ENCODE assay signal across 2 cellular contexts in genomic region chr2:105344704-105345345, GRCh38.
TF ChIP-seq lines count a peak whose summit lies in the region.

No MANE protein-coding gene starts in this region.

TF ChIP-seq in K562, 482 proteins besides CTCF, POLR2A, EP300 and RAD21:
- TF ChIP-seq DACH1 (IDR thresholded peaks at IDR 0.05; ENCODE audit: partially characterized antibody) (peak; percentile 56), ESRRA (IDR thresholded peaks at IDR 0.05; ENCODE audit: borderline replicate concordance, low read depth) (no peak), ZNF449 (CRISPR knock-in tag; IDR thresholded peaks at IDR 0.05) (no peak), SMARCA5 (IDR thresholded peaks at IDR 0.05) (no peak)

TF ChIP-seq in GM12891, 5 proteins besides CTCF, POLR2A, EP300 and RAD21:
- no peak for TF ChIP-seq POLR2AphosphoS5 (IDR thresholded peaks at IDR 0.05; ENCODE audit: low read depth, low read length)
- no peak for TF ChIP-seq SPI1 (IDR thresholded peaks at IDR 0.05; ENCODE audit: low read depth, low read length)
- TF ChIP-seq TAF1 (IDR thresholded peaks at IDR 0.05; ENCODE audit: low read depth, low read length) = no peak
- TF ChIP-seq PAX5 (IDR thresholded peaks at IDR 0.05; ENCODE audit: insufficient read depth, low read length, severe bottlenecking) = no peak
- TF ChIP-seq POU2F2 (IDR thresholded peaks at IDR 0.05; ENCODE audit: low read depth, low read length) = no peak
